Comparison of ENCODE assay signal across 8 cellular contexts in genomic region chr15:93974804-93975481, GRCh38.
DNase-seq lines count a peak whose midpoint lies in the region; ATAC-seq and TF ChIP-seq lines count a peak whose summit lies in the region.

No MANE protein-coding gene starts in this region.

- TF ChIP-seq CTCF in AG04450 (IDR thresholded peaks at IDR 0.05; ENCODE audit: low read depth, low read length) = peak; percentile 58

- no peak for ATAC-seq in HG03442 (IDR thresholded peaks at IDR 0.05; ENCODE audit: unreplicated experiment)

- POLR2A ChIA-PET in AG04450 (lab: Yijun Ruan, JAX) = no interaction called here

- no peak overlapping the region for H3K27ac ChIP-seq in AG04450 (ENCODE audit: low read depth, low read length)

- DNase-seq in AG04450 (ENCODE audit: low read depth, low spot score) (peak; percentile 16), HT-29 (ENCODE audit: low spot score) (peak; percentile 62), SW480 (ENCODE audit: low spot score) (peak; percentile 66), kidney tubule cell (ENCODE audit: low spot score) (peak; percentile 38), foreskin melanocyte (no peak)
- no peak for DNase-seq in effector CD8-positive, alpha-beta T cell (lab: John Stamatoyannopoulos, UW)
- no peak for DNase-seq in stimulated activated CD4-positive, alpha-beta T cell treated with anti-CD3 and anti-CD28 coated beads, Interleukin-1b, Interleukin-23, amount 100 ng/mL, for 48 hours

- H3K4me3 ChIP-seq in AG04450 (ENCODE audit: low read depth, low read length) = no peak overlapping the region

- H3K27me3 ChIP-seq in AG04450 (ENCODE audit: control insufficient read depth, insufficient read depth, low read length) = peaks cover 4% of the 10 kb centered on the region

- no peaks in the 10 kb centered on the region for H3K9me3 ChIP-seq in AG04450 (ENCODE audit: control insufficient read depth, insufficient read depth, low read length)

- CTCF ChIA-PET in AG04450 (lab: Charles Lee) = interaction anchor here (0.7 to 4.5 kb wide), 14 partner anchors 9 to 1177 kb away, joined by 3 to 39 read pairs (median 4); no protein-coding TSS in a partner anchor

Comparison
In these comparisons a context has a peak if more than half of its experiments do, and no peak if none do; other contexts are left out.
1. DNase-seq: peak in AG04450 (single experiment), HT-29 (single experiment), SW480 (single experiment) and kidney tubule cell (single experiment); none in foreskin melanocyte (single experiment), effector CD8-positive, alpha-beta T cell (single experiment) and stimulated activated CD4-positive, alpha-beta T cell treated with anti-CD3 and anti-CD28 coated beads, Interleukin-1b, Interleukin-23, amount 100 ng/mL, for 48 hours (single experiment).